12 cellular contexts compared by ENCODE assay signal in the genomic region with DNA sequence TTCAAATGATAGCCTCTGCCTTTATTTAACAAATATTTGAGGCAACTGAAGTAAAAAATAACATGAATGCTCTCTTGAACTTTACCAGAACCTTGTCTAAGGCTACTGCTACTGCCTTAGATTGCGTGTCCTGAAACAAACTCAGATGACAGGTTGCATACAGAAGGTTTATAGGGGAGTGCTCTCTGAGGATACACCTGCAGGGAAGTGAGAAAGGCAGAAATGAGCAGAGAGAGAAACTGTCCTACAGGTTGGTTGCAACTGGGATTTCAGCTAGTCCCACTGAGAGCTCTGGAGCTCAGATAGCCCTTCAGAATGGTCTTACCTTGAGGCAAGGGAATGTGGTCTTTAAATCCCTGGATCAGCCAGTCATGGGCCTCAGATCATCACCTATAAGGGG.
DNase-seq lines count a peak whose midpoint lies in the region; ATAC-seq and TF ChIP-seq lines count a peak whose summit lies in the region.
"Had no signal": no experiment of that assay in that cellular context is flagged by ENCODE, and none has a peak within 500 bp of the region (broad histone marks: within the 10 kb centered on the region; RNA-seq: fewer than 3 reads in every experiment).

No MANE protein-coding gene starts in this region.

- no peaks in the 10 kb centered on the region for H3K4me1 Mint-ChIP-seq in natural killer cell
- H3K4me1 Mint-ChIP-seq: neural crest cell had no signal

- H3K27me3 Mint-ChIP-seq in natural killer cell (ENCODE audit: low read depth in 2 of 2) = peaks cover 13 to 15% of the 10 kb centered on the region in 2 donors

- no peaks in the 10 kb centered on the region for H3K36me3 Mint-ChIP-seq in natural killer cell

- no peak overlapping the region for H3K4me3 Mint-ChIP-seq in natural killer cell
- H3K4me3 Mint-ChIP-seq: neural crest cell had no signal

- intact Hi-C loops in natural killer cell (cut with micrococcal nuclease) = no loop called here

- no peak for TF ChIP-seq CTCF in natural killer cell (IDR thresholded peaks at IDR 0.05)

- DNase-seq in NCI-H446 (lab: John Stamatoyannopoulos, UW) (no peak), natural killer cell (no peak), DMS114 treated with DMSO at 0.1 percent for 48 hours (lab: John Stamatoyannopoulos, UW; ENCODE audit: unreplicated experiment) (no peak)
- no peak for DNase-seq in stimulated activated CD4-positive, alpha-beta T cell treated with anti-CD3 and anti-CD28 coated beads, Interleukin-2, amount 100 ng/mL, for 48 hours
- DNase-seq: activated CD8-positive, alpha-beta memory T cell treated with anti-CD3 and anti-CD28 coated beads, Interleukin-2, amount 50 U/mL, for 48 hours; EL; KG1 had no signal

- ATAC-seq in GM18499 (IDR thresholded peaks at IDR 0.05; ENCODE audit: insufficient read depth, unreplicated experiment) = peak; percentile 86
- ATAC-seq in GM19455 (IDR thresholded peaks at IDR 0.05; ENCODE audit: unreplicated experiment) = peak; percentile 92
- peak; percentile 94 for ATAC-seq in HG02840 (IDR thresholded peaks at IDR 0.05; ENCODE audit: low FRiP score, unreplicated experiment)
- peak; percentile 81 for ATAC-seq in HG03460 (IDR thresholded peaks at IDR 0.05; ENCODE audit: unreplicated experiment)
- no peak for ATAC-seq in natural killer cell

- H3K27ac Mint-ChIP-seq in natural killer cell = no peak overlapping the region

- no peaks in the 10 kb centered on the region for H3K9me3 Mint-ChIP-seq in natural killer cell

Comparison
In these comparisons a context has a peak if more than half of its experiments do, and no peak if none do; other contexts are left out.
1. ATAC-seq: peak in GM18499 (single experiment), GM19455 (single experiment), HG02840 (single experiment) and HG03460 (single experiment); none in natural killer cell (0 of 3).